ENCODE assay signal across 29 cellular contexts in genomic region chr20:2298116-2298515, GRCh38. TPM values are rescaled to one million over a fixed set of nuclear protein-coding genes. Genes with fewer than 3 reads are reported as not detected.
"Had no signal": no experiment of that assay in that cellular context is flagged by ENCODE, and none has a peak within 500 bp of the region (broad histone marks: within the 10 kb centered on the region; RNA-seq: fewer than 3 reads in every experiment).

No MANE protein-coding gene starts in this region.

- DNase-seq: activated B cell treated with CpG ODN at 0.5 μM for 24 hours; activated CD4-positive, alpha-beta T cell treated with anti-CD3 and anti-CD28 coated beads for 1 hour; activated CD4-positive, alpha-beta T cell treated with anti-CD3 and anti-CD28 coated beads, Interleukin-2, amount 10 ng/mL, durations not matched to agents 24 days and 14 days; activated CD4-positive, alpha-beta T cell treated with anti-CD3 and anti-CD28 coated beads, Interleukin-2, amount 50 U/mL, for 48 hours; activated CD8-positive, alpha-beta memory T cell treated with anti-CD3 and anti-CD28 coated beads, Interleukin-2, amount 10 ng/mL, durations not matched to agents 7 days and 5 days; activated gamma-delta T cell treated with Interleukin-2 at 50 U/mL for 16 hours; activated naive CD4-positive, alpha-beta T cell treated with anti-CD3 and anti-CD28 coated beads, Interleukin-2, amount 10 ng/mL, durations not matched to agents 7 days and 5 days; activated naive CD8-positive, alpha-beta T cell treated with anti-CD3 and anti-CD28 coated beads for 36 hours; activated T-cell treated with anti-CD3 and anti-CD28 coated beads, Interleukin-2, amount 50 U/mL, for 24 hours; Karpas-422; MM.1S; NCI-H1105 treated with DMSO at 0.1 percent for 48 hours; NCI-H1436 treated with DMSO at 0.1 percent for 48 hours; NCI-H1930; NCI-H2171; NCI-H2227 treated with DMSO at 0.1 percent for 48 hours; NCI-H510A; NCI-H526 treated with DMSO at 0.1 percent for 48 hours; NCI-H82; SIG-M5; T-cell; T-helper 2 cell; T1000 had no signal

- H3K4me1 Mint-ChIP-seq: activated naive CD4-positive, alpha-beta T cell treated with anti-CD3 and anti-CD28 coated beads, Interleukin-2, amount 10 ng/mL, durations not matched to agents 7 days and 5 days had no signal

- H3K4me3 ChIP-seq: K562, SK-N-MC had no signal

- ATAC-seq: activated CD8-positive, alpha-beta memory T cell treated with anti-CD3 and anti-CD28 coated beads, Interleukin-2, amount 10 ng/mL, durations not matched to agents 7 days and 5 days; K562; T-cell had no signal

- H3K27ac ChIP-seq: SK-N-MC had no signal

- H3K27me3 Mint-ChIP-seq: activated B cell treated with CpG ODN at 0.5 μM for 24 hours had no signal

- FAIRE-seq: K562, TTC549 had no signal

- H3K9me3 Mint-ChIP-seq: activated B cell treated with CpG ODN at 0.5 μM for 24 hours; activated CD4-positive, alpha-beta T cell treated with anti-CD3 and anti-CD28 coated beads, Interleukin-2, amount 10 ng/mL, durations not matched to agents 24 days and 14 days; activated naive CD4-positive, alpha-beta T cell treated with anti-CD3 and anti-CD28 coated beads, Interleukin-2, amount 10 ng/mL, durations not matched to agents 7 days and 5 days; activated naive CD8-positive, alpha-beta T cell treated with anti-CD3 and anti-CD28 coated beads for 36 hours; activated T-cell treated with anti-CD3 and anti-CD28 coated beads, Interleukin-2, amount 50 U/mL, for 24 hours; T-cell had no signal

- H3K4me3 Mint-ChIP-seq: activated B cell treated with CpG ODN at 0.5 μM for 24 hours; activated CD4-positive, alpha-beta T cell treated with anti-CD3 and anti-CD28 coated beads, Interleukin-2, amount 10 ng/mL, durations not matched to agents 24 days and 14 days; activated CD8-positive, alpha-beta memory T cell treated with anti-CD3 and anti-CD28 coated beads, Interleukin-2, amount 10 ng/mL, durations not matched to agents 7 days and 5 days; activated naive CD4-positive, alpha-beta T cell treated with anti-CD3 and anti-CD28 coated beads, Interleukin-2, amount 10 ng/mL, durations not matched to agents 7 days and 5 days; activated naive CD8-positive, alpha-beta T cell treated with anti-CD3 and anti-CD28 coated beads for 36 hours; activated T-cell treated with anti-CD3 and anti-CD28 coated beads, Interleukin-2, amount 50 U/mL, for 24 hours; T-cell had no signal

- H3K36me3 Mint-ChIP-seq: activated CD8-positive, alpha-beta memory T cell treated with anti-CD3 and anti-CD28 coated beads, Interleukin-2, amount 10 ng/mL, durations not matched to agents 7 days and 5 days; activated naive CD4-positive, alpha-beta T cell treated with anti-CD3 and anti-CD28 coated beads, Interleukin-2, amount 10 ng/mL, durations not matched to agents 7 days and 5 days; activated naive CD8-positive, alpha-beta T cell treated with anti-CD3 and anti-CD28 coated beads for 36 hours; T-cell had no signal

- H3K27ac Mint-ChIP-seq: activated B cell treated with CpG ODN at 0.5 μM for 24 hours; activated CD4-positive, alpha-beta T cell treated with anti-CD3 and anti-CD28 coated beads, Interleukin-2, amount 10 ng/mL, durations not matched to agents 24 days and 14 days; activated CD8-positive, alpha-beta memory T cell treated with anti-CD3 and anti-CD28 coated beads, Interleukin-2, amount 10 ng/mL, durations not matched to agents 7 days and 5 days; activated naive CD4-positive, alpha-beta T cell treated with anti-CD3 and anti-CD28 coated beads, Interleukin-2, amount 10 ng/mL, durations not matched to agents 7 days and 5 days; activated naive CD8-positive, alpha-beta T cell treated with anti-CD3 and anti-CD28 coated beads for 36 hours; activated T-cell treated with anti-CD3 and anti-CD28 coated beads, Interleukin-2, amount 50 U/mL, for 24 hours; T-cell had no signal

RNA-seq across cellular contexts. Expression of gene TGM3, which starts 2.3 kb away (rescaled TPM):
- total RNA-seq: activated B cell treated with CpG ODN at 0.5 μM for 24 hours; activated CD4-positive, alpha-beta T cell treated with anti-CD3 and anti-CD28 coated beads, Interleukin-2, amount 10 ng/mL, durations not matched to agents 24 days and 14 days; activated CD8-positive, alpha-beta memory T cell treated with anti-CD3 and anti-CD28 coated beads, Interleukin-2, amount 10 ng/mL, durations not matched to agents 7 days and 5 days; activated naive CD8-positive, alpha-beta T cell treated with anti-CD3 and anti-CD28 coated beads for 36 hours; cardiac septum; K562; OCI-LY7; RPMI7951; T-cell had no signal
- polyA plus RNA-seq: K562 had no signal
